ENCODE assay signal across 8 cellular contexts in the genomic region with DNA sequence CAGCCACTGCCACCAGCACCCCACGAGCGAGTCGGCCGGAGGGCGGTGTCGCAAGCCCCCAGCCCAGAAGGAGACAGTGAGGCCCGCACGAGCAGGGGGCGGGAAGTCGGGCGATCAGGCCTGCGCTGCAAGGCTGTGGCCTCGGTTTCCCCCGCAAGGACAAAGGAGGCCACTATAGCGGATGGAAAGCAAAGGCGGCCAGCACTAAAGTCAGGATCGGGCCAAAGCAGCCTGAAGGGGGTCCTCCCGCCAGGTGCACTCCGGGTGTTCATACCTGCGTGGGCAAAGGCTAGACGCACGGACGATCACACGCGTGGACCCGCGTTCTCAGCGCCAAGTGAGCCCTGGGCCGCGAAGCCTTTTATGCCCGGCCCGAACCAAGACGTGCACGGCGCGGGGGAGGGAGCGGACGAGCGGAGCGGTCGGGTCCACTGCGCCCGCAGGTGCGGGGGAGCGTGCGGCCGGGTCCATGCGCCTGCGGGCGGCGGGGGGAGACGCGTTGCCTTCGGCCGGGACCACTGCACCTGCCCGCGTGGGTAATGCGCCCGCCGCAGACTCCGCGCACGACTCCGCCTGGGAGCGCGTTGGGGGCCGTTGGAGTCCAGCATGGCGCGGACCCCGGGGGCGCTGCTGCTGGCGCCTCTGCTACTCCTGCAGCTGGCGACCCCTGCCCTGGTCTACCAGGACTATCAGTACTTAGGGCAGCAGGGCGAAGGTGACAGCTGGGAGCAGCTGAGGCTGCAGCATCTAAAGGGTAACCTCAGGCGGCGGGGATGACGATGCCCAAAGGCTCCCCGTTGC. TPM values are rescaled to one million over a fixed set of nuclear protein-coding genes. Genes with fewer than 3 reads are reported as not detected.
A peak's percentile ranks its signal among the peaks of the same experiment; 100 is the strongest.
DNase-seq lines count a peak whose midpoint lies in the region; ATAC-seq, FAIRE-seq and TF ChIP-seq lines count a peak whose summit lies in the region.

A gene (minus strand): TSS at position 335 of the 801 bp plus-strand sequence. CDS start 539 bp downstream, outside the sequence.
A gene (plus strand): TSS at position 604 of the 801 bp plus-strand sequence. CDS start 3 bp downstream, at position 607.

- 1% methylated on average over 73 of the region's 78 CpGs; no CpG with 5 or more reads in 1 of the 2 experiments for WGBS in H1 (ENCODE audit: extremely low coverage in 1 of 2, insufficient coverage in 1 of 2, insufficient read length in 1 of 2, insufficient replicate concordance in 2 of 2, low coverage in 1 of 2, low lambda C conversion rate in 2 of 2, missing lambda C conversion rate in 1 of 2), 2 experiments

- ATAC-seq in HG02642 (IDR thresholded peaks at IDR 0.05; ENCODE audit: poor library complexity, unreplicated experiment) (peak; percentile 41), GM19395 (IDR thresholded peaks at IDR 0.05; ENCODE audit: unreplicated experiment) (no peak)
- ATAC-seq in activated CD8-positive, alpha-beta memory T cell treated with anti-CD3 and anti-CD28 coated beads, Interleukin-2, amount 10 ng/mL, durations not matched to agents 7 days and 5 days: peak; percentile 65

- peaks cover 8 to 19% (median 14%) of the 10 kb centered on the region in 4 experiments; a peak in 7 of 8 replicates for H3K36me3 ChIP-seq in H1 (ENCODE audit: control insufficient read depth in 2 of 4, insufficient read depth in 4 of 4, low read length in 3 of 4)

- H3K79me2 ChIP-seq in H1 (ENCODE audit: control insufficient read depth in 1 of 2, insufficient read depth in 2 of 2, low read length in 2 of 2): peaks cover 0 to 12% of the 10 kb centered on the region in 2 experiments; a peak in 2 of 4 replicates

- H3K56ac ChIP-seq in H1 (replicated peaks; ENCODE audit: insufficient read length, low read depth, low read length): peak within 1 kb of the TSS; percentile 20

- peaks cover 0 to 14% (median 10%) of the 10 kb centered on the region in 4 experiments; a peak in 5 of 7 replicates for H3K4me1 ChIP-seq in H1 (replicated peaks in 1 of 4; ENCODE audit: control insufficient read depth in 3 of 4, insufficient read depth in 4 of 4, low read length in 3 of 4)

- peaks cover 7% of the 10 kb centered on the region for H3K79me1 ChIP-seq in H1 (ENCODE audit: low read depth, low read length)

- H3K9me3 Mint-ChIP-seq in activated CD8-positive, alpha-beta memory T cell treated with anti-CD3 and anti-CD28 coated beads, Interleukin-2, amount 10 ng/mL, durations not matched to agents 7 days and 5 days (ENCODE audit: low read depth): no peaks in the 10 kb centered on the region

- no peak within 1 kb of the TSS for H3K14ac ChIP-seq in H1 (ENCODE audit: insufficient read length)

- peak within 1 kb of the TSS; percentile 85 to 98 (median 97) for H3K4me3 ChIP-seq in H1 (ENCODE audit: extremely low read depth in 1 of 4, insufficient read depth in 2 of 4, low read depth in 3 of 4, low read length in 4 of 4)

- H3K23me2 ChIP-seq in H1 (ENCODE audit: low read depth, low read length): peaks cover 15% of the 10 kb centered on the region; the same call in 1 of the 2 replicates

- H4K8ac ChIP-seq in H1 (ENCODE audit: extremely low read depth, insufficient read depth, low read length): peak within 1 kb of the TSS; percentile 94

- peak within 1 kb of the TSS; percentile 84 for H2AFZ ChIP-seq in H1 (ENCODE audit: low read length)

- H3K27ac ChIP-seq in C4-2B (peak within 1 kb of the TSS; percentile 98), H1 (ENCODE audit: low read depth, low read length) (peak within 1 kb of the TSS; percentile 71; the same call in 1 of the 2 replicates)

- TF ChIP-seq POLR2A in H1 (IDR thresholded peaks at IDR 0.05; ENCODE audit: control extremely low read depth in 1 of 2, low read depth in 2 of 2, low read length in 2 of 2): peak in 1 of 2 experiments; percentile 90; a peak in 2 of 3 replicates

- no peak within 1 kb of the TSS for H2BK20ac ChIP-seq in H1 (ENCODE audit: low read length)

- peak within 1 kb of the TSS; percentile 84 for H3K27ac Mint-ChIP-seq in activated CD8-positive, alpha-beta memory T cell treated with anti-CD3 and anti-CD28 coated beads, Interleukin-2, amount 10 ng/mL, durations not matched to agents 7 days and 5 days

- peak within 1 kb of the TSS; percentile 40 for H3K4ac ChIP-seq in H1 (replicated peaks; ENCODE audit: insufficient read length, low read depth, low read length)

- H3K9me3 ChIP-seq in H1 (ENCODE audit: insufficient read depth in 2 of 2, low read depth in 1 of 2, low read length in 1 of 2): no peaks in the 10 kb centered on the region

- H2AK5ac ChIP-seq in H1 (ENCODE audit: low read depth, low read length): peak within 1 kb of the TSS; percentile 45; the same call in 1 of the 2 replicates

- H3K27me3 ChIP-seq in H1 (replicated peaks in 1 of 4; ENCODE audit: control insufficient read depth in 3 of 4, extremely low read depth in 1 of 4, insufficient read depth in 3 of 4, low read length in 3 of 4): peaks cover 0 to 4% (median under 1%) of the 10 kb centered on the region in 4 experiments; a peak in 2 of 7 replicates

- POLR2A ChIA-PET in H1 (lab: Charles Lee; ENCODE audit: partially characterized antibody): interaction anchor here (0.6 to 15.2 kb wide), 17 partner anchors 10 to 1358 kb away, joined by 3 to 317 read pairs (median 3); a partner anchor contains a TSS

- peak within 1 kb of the TSS; percentile 67 to 84 (median 81); a peak in 6 of 7 replicates for H3K9ac ChIP-seq in H1 (replicated peaks in 1 of 4; ENCODE audit: extremely low read depth in 1 of 4, low read depth in 3 of 4, low read length in 3 of 4)

- no peaks in the 10 kb centered on the region for H3K27me3 Mint-ChIP-seq in activated CD8-positive, alpha-beta memory T cell treated with anti-CD3 and anti-CD28 coated beads, Interleukin-2, amount 10 ng/mL, durations not matched to agents 7 days and 5 days

- TF ChIP-seq CTCF in C4-2B (conservative IDR thresholded peaks at IDR 0.05) (no peak), H1 (IDR thresholded peaks at IDR 0.05; ENCODE audit: control extremely low read depth in 1 of 3, insufficient read depth in 1 of 3, low read depth in 1 of 3, low read length in 3 of 3) (no peak)

- peak within 1 kb of the TSS; percentile 91 to 92 for H3K4me2 ChIP-seq in H1 (ENCODE audit: insufficient read depth in 1 of 2, low read depth in 2 of 2, low read length in 2 of 2)

- H2BK15ac ChIP-seq in H1 (ENCODE audit: low read length): peak within 1 kb of the TSS; percentile 61; the same call in 1 of the 2 replicates

- TF ChIP-seq RAD21 in H1 (IDR thresholded peaks at IDR 0.05 in 1 of 2, conservative IDR thresholded peaks at IDR 0.05 in 1 of 2; ENCODE audit: low read depth in 2 of 2, low read length in 2 of 2): no peak

- H3K18ac ChIP-seq in H1 (ENCODE audit: extremely low read depth, low read length): peak within 1 kb of the TSS; percentile 88

- peak within 1 kb of the TSS; percentile 82 for H2BK5ac ChIP-seq in H1 (ENCODE audit: low read depth, low read length)

- peaks cover 28% of the 10 kb centered on the region for H3K4me1 Mint-ChIP-seq in activated CD8-positive, alpha-beta memory T cell treated with anti-CD3 and anti-CD28 coated beads, Interleukin-2, amount 10 ng/mL, durations not matched to agents 7 days and 5 days

- CTCF ChIA-PET in activated CD8-positive, alpha-beta memory T cell treated with anti-CD3 and anti-CD28 coated beads, Interleukin-2, amount 10 ng/mL, durations not matched to agents 7 days and 5 days (lab: Charles Lee): interaction anchor here (1.0 to 18.0 kb wide), 5 partner anchors 17 to 85 kb away, joined by 3 to 1017 read pairs (median 3); a partner anchor contains a TSS
- CTCF ChIA-PET in H1 (lab: Charles Lee; ENCODE audit: partially characterized antibody): interaction anchor here (0.7 to 17.9 kb wide), 11 partner anchors 10 to 164 kb away, joined by 3 to 288 read pairs (median 7); a partner anchor contains a TSS

- H3K23ac ChIP-seq in H1 (ENCODE audit: insufficient read length): no peak within 1 kb of the TSS

- peak within 1 kb of the TSS; percentile 92 for H4K5ac ChIP-seq in H1 (ENCODE audit: insufficient read length, low read depth, low read length)

- FAIRE-seq in H1 (lab: Jason Lieb, UNC): no peak

- DNase-seq in NCI-H748 treated with DMSO at 0.1 percent for 48 hours (lab: John Stamatoyannopoulos, UW) (peak; percentile 35), H1 (ENCODE audit: low read depth in 1 of 2, low spot score in 2 of 2) (peak in 1 of 2 experiments; percentile 87), medulla oblongata (ENCODE audit: extremely low spot score) (peak; percentile 78)
- DNase-seq in activated CD8-positive, alpha-beta memory T cell treated with anti-CD3 and anti-CD28 coated beads, Interleukin-2, amount 10 ng/mL, durations not matched to agents 7 days and 5 days: peak; percentile 81
- peak; percentile 61 for DNase-seq in stimulated activated CD8-positive, alpha-beta memory T cell treated with anti-CD3 and anti-CD28 coated beads, Interleukin-15, amount 100 ng/mL, for 24 hours (ENCODE audit: low read depth)

- 0 out of 2 replicates have a peak within 1 kb of the TSS, but pooled peaks have one; percentile 50 for H2BK12ac ChIP-seq in H1 (ENCODE audit: low read depth, low read length)

- peaks cover 5% of the 10 kb centered on the region for H3K36me3 Mint-ChIP-seq in activated CD8-positive, alpha-beta memory T cell treated with anti-CD3 and anti-CD28 coated beads, Interleukin-2, amount 10 ng/mL, durations not matched to agents 7 days and 5 days

- peak within 1 kb of the TSS; percentile 81 for H3K4me3 Mint-ChIP-seq in activated CD8-positive, alpha-beta memory T cell treated with anti-CD3 and anti-CD28 coated beads, Interleukin-2, amount 10 ng/mL, durations not matched to agents 7 days and 5 days

- TF ChIP-seq EP300 in H1 (IDR thresholded peaks at IDR 0.05; ENCODE audit: borderline replicate concordance in 1 of 2, low read depth in 2 of 2, low read length in 2 of 2): peak in 1 of 2 experiments; percentile 100; a peak in 2 of 3 replicates

- H2BK120ac ChIP-seq in H1 (replicated peaks; ENCODE audit: low read depth, low read length): no peak within 1 kb of the TSS

- peaks cover 0 to 6% of the 10 kb centered on the region in 2 experiments for H4K20me1 ChIP-seq in H1 (replicated peaks in 1 of 2; ENCODE audit: control insufficient read depth in 1 of 2, insufficient read depth in 2 of 2, low read length in 2 of 2)

- peak within 1 kb of the TSS; percentile 95 for H4K91ac ChIP-seq in H1 (replicated peaks; ENCODE audit: insufficient read length, low read length)

RNA-seq across cellular contexts. Expression of the first gene that starts in this region (rescaled TPM):
- 100 to 1,000 TPM; 168 to 218 TPM for total RNA-seq in activated CD8-positive, alpha-beta memory T cell treated with anti-CD3 and anti-CD28 coated beads, Interleukin-2, amount 10 ng/mL, durations not matched to agents 7 days and 5 days
- total RNA-seq in H1 (2021; fragmentation: NEBNext Ultra II Directional; extraction: Animal tissue kit (Norgen Biotek cat#: 25700)): 380 and 404 TPM in 2 replicates
- polyA plus RNA-seq in H1 (2011; rRNA removed): 748 and 904 TPM in 2 replicates
- polyA plus RNA-seq in H1 (2011; cell fraction: cytosol; rRNA removed): 586 TPM
- 569 TPM for polyA plus RNA-seq in H1 (2011; cell fraction: nucleus; rRNA removed)
- 543 to 655 TPM (median 640 TPM) in 4 replicates for polyA plus RNA-seq in H1 (2012, experiment 1 of 2)
- polyA plus RNA-seq in H1 (2012, experiment 2 of 2): 855 TPM
- polyA plus RNA-seq in H1 (2013, experiment 1 of 2): 237 TPM
- 231 TPM for polyA plus RNA-seq in H1 (2013, experiment 2 of 2)
- 210 and 286 TPM in 2 replicates for polyA minus RNA-seq in H1 (2011; rRNA and poly(A)+ RNA removed)
- polyA minus RNA-seq in H1 (2011; cell fraction: cytosol; rRNA and poly(A)+ RNA removed): 286 TPM
- 120 TPM for polyA minus RNA-seq in H1 (2011; cell fraction: nucleus; rRNA and poly(A)+ RNA removed)

RNA-seq across cellular contexts. Expression of the second gene that starts in this region (rescaled TPM):
- 10 to 100 TPM; 27.9 to 29.8 TPM for total RNA-seq in activated CD8-positive, alpha-beta memory T cell treated with anti-CD3 and anti-CD28 coated beads, Interleukin-2, amount 10 ng/mL, durations not matched to agents 7 days and 5 days
- total RNA-seq in H1 (2021; fragmentation: NEBNext Ultra II Directional; extraction: Animal tissue kit (Norgen Biotek cat#: 25700)): 41.3 and 42.3 TPM in 2 replicates
- 3.4 and 8.2 TPM in 2 replicates for polyA plus RNA-seq in H1 (2011; rRNA removed)
- polyA plus RNA-seq in H1 (2011; cell fraction: cytosol; rRNA removed): 0.57 TPM
- 0.21 TPM for polyA plus RNA-seq in H1 (2011; cell fraction: nucleus; rRNA removed)
- 9.7 to 60.5 TPM (median 32.8 TPM) in 4 replicates for polyA plus RNA-seq in H1 (2012, experiment 1 of 2)
- polyA plus RNA-seq in H1 (2012, experiment 2 of 2): 11.1 TPM
- 20.3 TPM for polyA plus RNA-seq in H1 (2013, experiment 1 of 2)
- 24.5 TPM for polyA plus RNA-seq in H1 (2013, experiment 2 of 2)
- 4.4 and 10.5 TPM in 2 replicates for polyA minus RNA-seq in H1 (2011; rRNA and poly(A)+ RNA removed)
- polyA minus RNA-seq in H1 (2011; cell fraction: cytosol; rRNA and poly(A)+ RNA removed): not detected
- polyA minus RNA-seq in H1 (2011; cell fraction: nucleus; rRNA and poly(A)+ RNA removed): not detected
